Comparison of ENCODE assay signal across 1 cellular context in genomic region chr13:24502567-24503375, GRCh38.
TF ChIP-seq lines count a peak whose summit lies in the region.

No MANE protein-coding gene starts in this region.

TF ChIP-seq in K562, 482 proteins besides CTCF, POLR2A, EP300 and RAD21 (continued from another document and continues in another):
- TF ChIP-seq HBP1 (CRISPR knock-in tag; IDR thresholded peaks at IDR 0.05) (no peak), CREBBP (IDR thresholded peaks at IDR 0.05; ENCODE audit: low read depth, low read length) (no peak), CHAMP1 (IDR thresholded peaks at IDR 0.05) (no peak), ZNF184 (CRISPR knock-in tag; IDR thresholded peaks at IDR 0.05) (no peak), AFF4 (CRISPR knock-in tag; IDR thresholded peaks at IDR 0.05) (no peak), NBN (IDR thresholded peaks at IDR 0.05; ENCODE audit: low read depth) (no peak), RREB1 (CRISPR knock-in tag; IDR thresholded peaks at IDR 0.05) (no peak), ZNF695 (CRISPR knock-in tag; IDR thresholded peaks at IDR 0.05) (no peak), DPF2 (IDR thresholded peaks at IDR 0.05) (peak; percentile 39; the same call in 1 of the 2 replicates), PBX2 (CRISPR knock-in tag; IDR thresholded peaks at IDR 0.05; ENCODE audit: low read depth) (no peak), PBX2 (tag; conservative IDR thresholded peaks at IDR 0.05; ENCODE audit: low read depth) (peak; percentile 90), NFE2 (IDR thresholded peaks at IDR 0.05; ENCODE audit: low read depth) (peak; percentile 52; the same call in 1 of the 2 replicates), CBFA2T3 (IDR thresholded peaks at IDR 0.05) (no peak), USF1 (CRISPR knock-in tag; IDR thresholded peaks at IDR 0.05) (no peak), ZNF197 (CRISPR knock-in tag; IDR thresholded peaks at IDR 0.05; ENCODE audit: low read depth) (no peak), TAL1 (IDR thresholded peaks at IDR 0.05) (no peak), MNT (conservative IDR thresholded peaks at IDR 0.05) (no peak), ZC3H4 (CRISPR knock-in tag; IDR thresholded peaks at IDR 0.05; ENCODE audit: borderline replicate concordance) (no peak), THRAP3 (IDR thresholded peaks at IDR 0.05; ENCODE audit: borderline replicate concordance) (no peak), TFAM (CRISPR knock-in tag; conservative IDR thresholded peaks at IDR 0.05) (no peak), HMGN3 (IDR thresholded peaks at IDR 0.05; ENCODE audit: borderline replicate concordance, extremely low read depth, insufficient read length, low read depth, low read length) (no peak), GABPA (tag; conservative IDR thresholded peaks at IDR 0.05; ENCODE audit: low read depth) (no peak), MAFG (tag; conservative IDR thresholded peaks at IDR 0.05) (no peak), HDAC2 (IDR thresholded peaks at IDR 0.05) (no peak), ILK (tag; IDR thresholded peaks at IDR 0.05; ENCODE audit: borderline replicate concordance, low read depth) (no peak), FOSL1 (tag; conservative IDR thresholded peaks at IDR 0.05) (peak; percentile 46), CGGBP1 (CRISPR knock-in tag; IDR thresholded peaks at IDR 0.05) (no peak)
